Comparison of ENCODE assay signal across 8 cellular contexts in genomic region chr18:74353169-74353775, GRCh38. TPM values are rescaled to one million over a fixed set of nuclear protein-coding genes. Genes with fewer than 3 reads are reported as not detected.
DNase-seq lines count a peak whose midpoint lies in the region; ATAC-seq, FAIRE-seq and TF ChIP-seq lines count a peak whose summit lies in the region.

No MANE protein-coding gene starts in this region.

- POLR2A ChIA-PET in AG04450 (lab: Yijun Ruan, JAX), result interaction anchor here (0.5 kb wide), 1 partner anchor 199 kb away, joined by 3 read pairs; no protein-coding TSS in a partner anchor
- POLR2A ChIA-PET in activated CD8-positive, alpha-beta T cell treated with anti-CD3 and anti-CD28 coated beads for 36 hours (lab: Charles Lee), result interaction anchor here (1.6 kb wide), 1 partner anchor 20 kb away, joined by 5 read pairs; no protein-coding TSS in a partner anchor

- H3K9me3 ChIP-seq in AG04450 (ENCODE audit: control insufficient read depth, insufficient read depth, low read length) (no peaks in the 10 kb centered on the region), tibial nerve (no peaks in the 10 kb centered on the region)

- H3K4me3 Mint-ChIP-seq in activated CD8-positive, alpha-beta T cell treated with anti-CD3 and anti-CD28 coated beads for 36 hours, result no peak overlapping the region

- FAIRE-seq in GM12892 (lab: Jason Lieb, UNC), result peak; percentile 38

- H3K36me3 ChIP-seq in tibial nerve, result no peaks in the 10 kb centered on the region

- H3K27ac ChIP-seq in AG04450 (ENCODE audit: low read depth, low read length) (no peak overlapping the region), tibial nerve (no peak overlapping the region)

- H3K4me1 Mint-ChIP-seq in activated CD8-positive, alpha-beta T cell treated with anti-CD3 and anti-CD28 coated beads for 36 hours (ENCODE audit: low read depth), result peaks cover 6% of the 10 kb centered on the region

- CTCF ChIA-PET in AG04450 (lab: Charles Lee), result interaction anchor here (0.6 to 5.8 kb wide), 24 partner anchors 9 to 1525 kb away, joined by 3 to 128 read pairs (median 4); no protein-coding TSS in a partner anchor
- CTCF ChIA-PET in activated CD8-positive, alpha-beta T cell treated with anti-CD3 and anti-CD28 coated beads for 36 hours (lab: Charles Lee), result interaction anchor here (0.7 to 12.2 kb wide), 24 partner anchors 10 to 215 kb away, joined by 3 to 198 read pairs (median 4); partner anchors contain the start of gene CNDP2

- DNase-seq in AG04450 (ENCODE audit: low read depth, low spot score) (peak; percentile 18), GM12892 (ENCODE audit: insufficient read length) (no peak), NCI-H526 (lab: John Stamatoyannopoulos, UW) (peak; percentile 37 to 68), epithelial cell of proximal tubule (ENCODE audit: low read depth) (peak; percentile 29), myocyte (ENCODE audit: low read depth) (peak; percentile 72), tibial nerve (ENCODE audit: low spot score in 2 of 2) (peak; percentile 31 to 81)
- DNase-seq in activated CD8-positive, alpha-beta T cell treated with anti-CD3 and anti-CD28 coated beads for 36 hours, result peak; percentile 72

- no peaks in the 10 kb centered on the region for H3K36me3 Mint-ChIP-seq in activated CD8-positive, alpha-beta T cell treated with anti-CD3 and anti-CD28 coated beads for 36 hours (ENCODE audit: low read depth)

- no peak overlapping the region for H3K4me3 ChIP-seq in AG04450 (ENCODE audit: low read depth, low read length)
- no peak overlapping the region for H3K4me3 ChIP-seq in epithelial cell of proximal tubule (ENCODE audit: low read depth, low read length)
- no peak overlapping the region for H3K4me3 ChIP-seq in tibial nerve

- TF ChIP-seq POLR2A in GM12892 (IDR thresholded peaks at IDR 0.05; ENCODE audit: low read depth, low read length) (no peak), tibial nerve (IDR thresholded peaks at IDR 0.05) (no peak)

- no peak overlapping the region for H3K27ac Mint-ChIP-seq in activated CD8-positive, alpha-beta T cell treated with anti-CD3 and anti-CD28 coated beads for 36 hours

- 31 to 47% methylated on average over 1 of the region's 1 CpG for WGBS in tibial nerve, 2 donors

- H3K27me3 ChIP-seq in AG04450 (ENCODE audit: control insufficient read depth, insufficient read depth, low read length), result peaks cover 5% of the 10 kb centered on the region
- no peaks in the 10 kb centered on the region for H3K27me3 ChIP-seq in tibial nerve

- peak; percentile 62 for ATAC-seq in HG03159 (IDR thresholded peaks at IDR 0.05; ENCODE audit: unreplicated experiment)
- ATAC-seq in activated CD8-positive, alpha-beta T cell treated with anti-CD3 and anti-CD28 coated beads for 36 hours, result peak; percentile 86

- peak; percentile 86 for TF ChIP-seq CTCF in AG04450 (IDR thresholded peaks at IDR 0.05; ENCODE audit: low read depth, low read length)
- TF ChIP-seq CTCF in activated CD8-positive, alpha-beta T cell treated with anti-CD3 and anti-CD28 coated beads for 36 hours (IDR thresholded peaks at IDR 0.05), result peak; percentile 73
- peak; percentile 97 for TF ChIP-seq CTCF in epithelial cell of proximal tubule (conservative IDR thresholded peaks at IDR 0.05; ENCODE audit: low read depth, low read length)
- TF ChIP-seq CTCF in tibial nerve (IDR thresholded peaks at IDR 0.05), result peak; percentile 45 to 81 (median 73)

- TF ChIP-seq EP300 in tibial nerve (IDR thresholded peaks at IDR 0.05), result no peak

- H3K9me3 Mint-ChIP-seq in activated CD8-positive, alpha-beta T cell treated with anti-CD3 and anti-CD28 coated beads for 36 hours, result no peaks in the 10 kb centered on the region

- peaks cover 0 to 5% (median 0%) of the 10 kb centered on the region in 4 donors for H3K4me1 ChIP-seq in tibial nerve

- no peaks in the 10 kb centered on the region for H3K27me3 Mint-ChIP-seq in activated CD8-positive, alpha-beta T cell treated with anti-CD3 and anti-CD28 coated beads for 36 hours

- intact Hi-C loops in activated CD8-positive, alpha-beta T cell treated with anti-CD3 and anti-CD28 coated beads for 36 hours (cut with micrococcal nuclease), result loop anchor here (1.0 to 2.0 kb wide), 2 partner anchors 140 to 200 kb away; no protein-coding TSS in a partner anchor

RNA-seq across cellular contexts. Expression of gene C18orf63, which starts 37.6 kb away (rescaled TPM):
- polyA plus RNA-seq in AG04450 (2011; rRNA removed), result not detected in 2 replicates
- polyA minus RNA-seq in AG04450 (2011; rRNA and poly(A)+ RNA removed), result not detected in 2 replicates
- polyA plus RNA-seq in GM12892 (2012; ENCODE audit: missing spikeins), result not detected
- not detected for total RNA-seq in activated CD8-positive, alpha-beta T cell treated with anti-CD3 and anti-CD28 coated beads for 36 hours
- not detected in 2 replicates for total RNA-seq in epithelial cell of proximal tubule
- not detected in 2 replicates for total RNA-seq in myocyte
- polyA plus RNA-seq in myocyte (2012), result not detected
- not detected for total RNA-seq in tibial nerve
